8 cellular contexts compared by ENCODE assay signal in the genomic region with DNA sequence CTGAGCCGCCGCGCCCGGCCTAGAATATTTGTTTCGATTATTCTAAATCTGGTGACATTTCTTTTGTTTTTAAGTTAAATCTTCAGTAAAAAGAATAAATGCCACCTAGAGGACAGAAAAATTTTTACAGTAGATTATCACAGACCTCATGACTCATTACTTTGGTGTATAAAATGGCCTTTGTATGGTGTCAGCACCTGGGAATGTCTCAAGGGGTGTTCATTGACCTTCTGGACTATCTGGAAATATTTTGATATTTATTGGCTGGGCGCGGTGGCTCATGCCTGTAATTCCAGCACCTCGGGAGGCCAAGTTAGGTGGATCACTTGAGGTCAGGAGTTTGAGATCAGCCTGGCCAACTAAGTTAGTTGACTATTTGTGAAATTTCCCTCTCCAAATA. TPM values are rescaled to one million over a fixed set of nuclear protein-coding genes. Genes with fewer than 3 reads are reported as not detected.
A peak's percentile ranks its signal among the peaks of the same experiment; 100 is the strongest.
DNase-seq lines count a peak whose midpoint lies in the region; ATAC-seq and TF ChIP-seq lines count a peak whose summit lies in the region.

No MANE protein-coding gene starts in this region.

- peak; percentile 1 to 45 for DNase-seq in NOMO-1 (lab: John Stamatoyannopoulos, UW; ENCODE audit: unreplicated experiment in 2 of 2)
- no peak for DNase-seq in NOMO-1 treated with dmso at 0.1 percent for 144 hours (lab: John Stamatoyannopoulos, UW; ENCODE audit: unreplicated experiment)
- DNase-seq in LoVo (ENCODE audit: low spot score), result peak; percentile 90
- peak; percentile 21 to 57 (median 34) for DNase-seq in body of pancreas
- DNase-seq in medulla oblongata (ENCODE audit: extremely low spot score), result peak; percentile 6
- DNase-seq in GF-D8 (lab: John Stamatoyannopoulos, UW), result no peak
- DNase-seq in mucosa of gallbladder (ENCODE audit: low spot score), result no peak

- TF ChIP-seq CTCF in body of pancreas (IDR thresholded peaks at IDR 0.05), result peak in 5 of 7 experiments; percentile 25 to 44 (median 42)

- peak; percentile 94 for ATAC-seq in body of pancreas
- ATAC-seq in GM18498 (IDR thresholded peaks at IDR 0.05; ENCODE audit: unreplicated experiment), result no peak

- H3K27me3 ChIP-seq in body of pancreas, result no peaks in the 10 kb centered on the region

- no peak for TF ChIP-seq POLR2A in body of pancreas (IDR thresholded peaks at IDR 0.05)

- WGBS in body of pancreas, 2 donors, result 59 to 64% methylated on average over 8 of the region's 8 CpGs

- H3K4me1 ChIP-seq in body of pancreas, result peaks cover 4% of the 10 kb centered on the region

- no peaks in the 10 kb centered on the region for H3K36me3 ChIP-seq in body of pancreas (replicated peaks in 1 of 2; ENCODE audit: insufficient read depth in 1 of 2, low read depth in 2 of 2)

- intact Hi-C loops in body of pancreas (cut with DNase I), result no loop called here

- no peak overlapping the region for H3K4me3 ChIP-seq in body of pancreas

- H3K27ac ChIP-seq in body of pancreas, result peak overlapping the region in 2 of 4 donors; percentile 27 to 43

- H3K9me3 ChIP-seq in body of pancreas, result no peaks in the 10 kb centered on the region

RNA-seq across cellular contexts. Expression of a gene that starts 30.3 kb away (rescaled TPM):
- total RNA-seq in body of pancreas, result 10 to 100 TPM; 11.4 to 12.9 TPM
- total RNA-seq in mucosa of gallbladder, result 21.7 TPM

Comparison
In these comparisons a context has a peak if more than half of its experiments do, and no peak if none do; other contexts are left out.
1. DNase-seq: peak in NOMO-1 (2 of 2), LoVo (single experiment), body of pancreas (4 of 4) and medulla oblongata (single experiment); none in NOMO-1 treated with dmso at 0.1 percent for 144 hours (single experiment), GF-D8 (single experiment) and mucosa of gallbladder (single experiment).